In genomic region chr3:79003994-79004393, GRCh38 we compare ENCODE assay signal across 27 cellular contexts.
"Had no signal": no experiment of that assay in that cellular context is flagged by ENCODE, and none has a peak within 500 bp of the region (broad histone marks: within the 10 kb centered on the region; RNA-seq: fewer than 3 reads in every experiment).

No MANE protein-coding gene starts in this region.

- H3K4me3 Mint-ChIP-seq: activated CD4-positive, alpha-beta T cell treated with anti-CD3 and anti-CD28 coated beads, Interleukin-2, amount 10 ng/mL, durations not matched to agents 24 days and 14 days; activated CD8-positive, alpha-beta memory T cell treated with anti-CD3 and anti-CD28 coated beads, Interleukin-2, amount 10 ng/mL, durations not matched to agents 7 days and 5 days; activated naive CD4-positive, alpha-beta T cell treated with anti-CD3 and anti-CD28 coated beads for 36 hours; activated naive CD8-positive, alpha-beta T cell treated with anti-CD3 and anti-CD28 coated beads for 36 hours; activated T-cell treated with anti-CD3 and anti-CD28 coated beads, Interleukin-2, amount 50 U/mL, for 24 hours; activated T-helper 1 cell treated with anti-CD3 and anti-CD28 coated beads, Interleukin-12 subunit alpha, Interleukin-12 subunit beta, Interleukin-2, Interleukin-4 antibody, amounts not matched to agents 30 ng/mL and 10 ng/mL and 1 ng/mL, durations not matched to agents 14 hours and 24 hours and 36 hours; T-helper 17 cell; WTC11 had no signal

- DNase-seq: activated CD4-positive, alpha-beta T cell treated with anti-CD3 and anti-CD28 coated beads for 1 hour; activated CD4-positive, alpha-beta T cell treated with anti-CD3 and anti-CD28 coated beads, Interleukin-2, amount 10 ng/mL, durations not matched to agents 24 days and 14 days; activated CD4-positive, alpha-beta T cell treated with anti-CD3 and anti-CD28 coated beads, Interleukin-2, amount 50 U/mL, for 48 hours; activated CD8-positive, alpha-beta memory T cell treated with anti-CD3 and anti-CD28 coated beads, Interleukin-2, amount 10 ng/mL, durations not matched to agents 7 days and 5 days; activated effector memory CD4-positive, alpha-beta T cell treated with Interleukin-2 at 50 U/mL for 16 hours; activated naive CD4-positive, alpha-beta T cell treated with anti-CD3 and anti-CD28 coated beads for 36 hours; activated naive CD8-positive, alpha-beta T cell treated with anti-CD3 and anti-CD28 coated beads for 36 hours; activated T-cell treated with anti-CD3 and anti-CD28 coated beads, Interleukin-2, amount 50 U/mL, for 24 hours; brain microvascular endothelial cell; Karpas-422; MM.1S; NCI-H1105; NCI-H1436; NCI-H1694 treated with DMSO at 0.1 percent for 48 hours; NCI-H2081; NCI-H510A treated with DMSO at 0.1 percent for 48 hours; NK-92 treated with Interleukin-12 subunit alpha and Interleukin-12 subunit beta, amount 100 ng/mL, for 24 hours; OCI-M1; RPMI8226; T-helper 17 cell; T-helper 9 cell had no signal

- H3K4me1 Mint-ChIP-seq: activated CD4-positive, alpha-beta T cell treated with anti-CD3 and anti-CD28 coated beads, Interleukin-2, amount 10 ng/mL, durations not matched to agents 24 days and 14 days; activated CD8-positive, alpha-beta memory T cell treated with anti-CD3 and anti-CD28 coated beads, Interleukin-2, amount 10 ng/mL, durations not matched to agents 7 days and 5 days; T-helper 17 cell had no signal

- H3K27me3 ChIP-seq: brain microvascular endothelial cell, cardiac muscle cell had no signal

- H3K4me3 ChIP-seq: cardiac muscle cell, K562 had no signal

- H3K27ac Mint-ChIP-seq: activated CD4-positive, alpha-beta T cell treated with anti-CD3 and anti-CD28 coated beads, Interleukin-2, amount 10 ng/mL, durations not matched to agents 24 days and 14 days; activated CD8-positive, alpha-beta memory T cell treated with anti-CD3 and anti-CD28 coated beads, Interleukin-2, amount 10 ng/mL, durations not matched to agents 7 days and 5 days; activated naive CD4-positive, alpha-beta T cell treated with anti-CD3 and anti-CD28 coated beads for 36 hours; activated naive CD8-positive, alpha-beta T cell treated with anti-CD3 and anti-CD28 coated beads for 36 hours; activated T-cell treated with anti-CD3 and anti-CD28 coated beads, Interleukin-2, amount 50 U/mL, for 24 hours; activated T-helper 1 cell treated with anti-CD3 and anti-CD28 coated beads, Interleukin-12 subunit alpha, Interleukin-12 subunit beta, Interleukin-2, Interleukin-4 antibody, amounts not matched to agents 30 ng/mL and 10 ng/mL and 1 ng/mL, durations not matched to agents 14 hours and 24 hours and 36 hours; T-helper 17 cell; WTC11 had no signal

- H3K36me3 Mint-ChIP-seq: activated CD8-positive, alpha-beta memory T cell treated with anti-CD3 and anti-CD28 coated beads, Interleukin-2, amount 10 ng/mL, durations not matched to agents 7 days and 5 days had no signal

- H3K27me3 Mint-ChIP-seq: activated CD4-positive, alpha-beta T cell treated with anti-CD3 and anti-CD28 coated beads, Interleukin-2, amount 10 ng/mL, durations not matched to agents 24 days and 14 days; activated CD8-positive, alpha-beta memory T cell treated with anti-CD3 and anti-CD28 coated beads, Interleukin-2, amount 10 ng/mL, durations not matched to agents 7 days and 5 days; activated naive CD8-positive, alpha-beta T cell treated with anti-CD3 and anti-CD28 coated beads for 36 hours; activated T-cell treated with anti-CD3 and anti-CD28 coated beads, Interleukin-2, amount 50 U/mL, for 24 hours; T-helper 17 cell had no signal

- H3K36me3 ChIP-seq: brain microvascular endothelial cell, cardiac muscle cell had no signal

- H3K27ac ChIP-seq: brain microvascular endothelial cell, cardiac muscle cell had no signal

- ATAC-seq: activated CD8-positive, alpha-beta memory T cell treated with anti-CD3 and anti-CD28 coated beads, Interleukin-2, amount 10 ng/mL, durations not matched to agents 7 days and 5 days; K562; Panc1; Right ventricle myocardium inferior; T-helper 17 cell; WTC11 had no signal
